ENCODE assay signal across 9 cellular contexts in genomic region chr12:122437656-122438121, GRCh38. TPM values are rescaled to one million over a fixed set of nuclear protein-coding genes. Genes with fewer than 3 reads are reported as not detected.
DNase-seq lines count a peak whose midpoint lies in the region; ATAC-seq lines count a peak whose summit lies in the region.
"Had no signal": no experiment of that assay in that cellular context is flagged by ENCODE, and none has a peak within 500 bp of the region (broad histone marks: within the 10 kb centered on the region; RNA-seq: fewer than 3 reads in every experiment).

No MANE protein-coding gene starts in this region.

- peak overlapping the region; percentile 67 for H3K27ac ChIP-seq in stomach smooth muscle (ENCODE audit: low read length)
- H3K27ac ChIP-seq: brain microvascular endothelial cell had no signal

- DNase-seq in HCEC 1CT (peak; percentile 84), T1000 (lab: John Stamatoyannopoulos, UW) (peak; percentile 76), left cardiac atrium (peak; percentile 58), D341Med (ENCODE audit: low spot score) (no peak)
- no peak for DNase-seq in activated effector memory CD4-positive, alpha-beta T cell treated with Interleukin-2 at 50 U/mL for 16 hours
- DNase-seq: brain microvascular endothelial cell had no signal

- intact Hi-C loops in left cardiac atrium (cut with DNase I) = no loop called here

- peaks cover 10% of the 10 kb centered on the region for H3K4me1 ChIP-seq in stomach smooth muscle (ENCODE audit: control insufficient read depth, insufficient read depth, low read length)

- no peaks in the 10 kb centered on the region for H3K36me3 ChIP-seq in stomach smooth muscle (ENCODE audit: control insufficient read depth in 2 of 2, insufficient read depth in 2 of 2, low read length in 2 of 2)
- H3K36me3 ChIP-seq: brain microvascular endothelial cell had no signal

- peak overlapping the region; percentile 57 to 62 for H3K4me3 ChIP-seq in stomach smooth muscle (ENCODE audit: low read length in 2 of 2)

- H3K27me3 ChIP-seq in stomach smooth muscle (ENCODE audit: control insufficient read depth in 1 of 2, insufficient read depth in 2 of 2, low read length in 2 of 2) = no peaks in the 10 kb centered on the region
- H3K27me3 ChIP-seq: brain microvascular endothelial cell had no signal

- peak; percentile 88 to 98 for ATAC-seq in left cardiac atrium
- no peak for ATAC-seq in HG02970 (IDR thresholded peaks at IDR 0.05; ENCODE audit: low FRiP score, unreplicated experiment)
- no peak for ATAC-seq in GM21526 (IDR thresholded peaks at IDR 0.05; ENCODE audit: low FRiP score, unreplicated experiment)

- no peaks in the 10 kb centered on the region for H3K9me3 ChIP-seq in stomach smooth muscle (ENCODE audit: control insufficient read depth in 2 of 2, low read length in 2 of 2)

- peak overlapping the region; percentile 36 to 47 for H3K9ac ChIP-seq in stomach smooth muscle (ENCODE audit: low read length in 2 of 2)

RNA-seq across cellular contexts. Expression of gene CLIP1, which starts 15.2 kb away (rescaled TPM):
- total RNA-seq in left cardiac atrium = 100 to 1,000 TPM; 101 to 124 TPM

Comparison
In these comparisons a context has a peak if more than half of its experiments do, and no peak if none do; other contexts are left out.
1. DNase-seq: peak in HCEC 1CT (single experiment), T1000 (single experiment) and left cardiac atrium (single experiment); none in activated effector memory CD4-positive, alpha-beta T cell treated with Interleukin-2 at 50 U/mL for 16 hours (single experiment) and D341Med (single experiment).
2. ATAC-seq: peak in left cardiac atrium (2 of 2); none in HG02970 (single experiment) and GM21526 (single experiment).